ENCODE assay signal across 23 cellular contexts in the genomic region with DNA sequence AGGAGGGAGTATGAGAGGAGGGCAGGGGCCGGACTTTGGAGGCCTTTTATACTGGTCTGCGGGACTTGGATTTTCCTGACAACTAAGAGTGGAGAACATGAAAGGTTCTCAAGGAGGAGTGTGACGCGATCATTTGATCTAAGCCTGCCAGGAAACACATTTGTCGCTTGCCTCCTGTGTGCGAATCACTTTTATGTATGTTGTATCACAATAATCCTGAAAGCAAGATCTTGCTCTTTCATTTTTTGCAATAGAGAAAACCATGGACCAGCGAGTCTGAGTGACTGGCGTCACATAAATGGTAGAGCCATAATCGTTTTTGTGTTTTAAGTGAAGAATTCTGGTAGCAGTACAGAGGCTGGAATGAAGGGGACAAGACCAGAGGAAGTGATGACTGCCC.
DNase-seq lines count a peak whose midpoint lies in the region; ATAC-seq, FAIRE-seq and TF ChIP-seq lines count a peak whose summit lies in the region.
"Had no signal": no experiment of that assay in that cellular context is flagged by ENCODE, and none has a peak within 500 bp of the region (broad histone marks: within the 10 kb centered on the region; RNA-seq: fewer than 3 reads in every experiment).

No MANE protein-coding gene starts in this region.

- H3K4me3 Mint-ChIP-seq in activated CD4-positive, alpha-beta memory T cell treated with anti-CD3 and anti-CD28 coated beads for 36 hours, result no peak overlapping the region
- H3K4me3 Mint-ChIP-seq: B cell; CD4-positive, alpha-beta T cell; CD8-positive, alpha-beta T cell had no signal

- in situ Hi-C loops in IMR-90 (cut with MboI; ENCODE audit: low sequenced_read_pairs), result no loop called here

- H3K9me3 ChIP-seq in IMR-90 (ENCODE audit: control insufficient read depth, insufficient read depth, low read length) (peaks cover 6% of the 10 kb centered on the region; the same call in 1 of the 2 replicates), esophagus muscularis mucosa (peaks cover 0 to 7% (median 3%) of the 10 kb centered on the region in 4 donors), testis (no peaks in the 10 kb centered on the region)

- ATAC-seq in IMR-90 (ENCODE audit: low read depth), result no peak
- ATAC-seq: A549; CD8-positive, alpha-beta T cell; GM12878 had no signal

- no peak overlapping the region for H2AK9ac ChIP-seq in IMR-90 (replicated peaks; ENCODE audit: low read depth, low read length, poor library complexity)

- H3K18ac ChIP-seq in IMR-90 (ENCODE audit: low read depth, low read length), result no peak overlapping the region

- no peak overlapping the region for H3K23ac ChIP-seq in IMR-90 (ENCODE audit: low read depth, low read length)

- no peak for FAIRE-seq in urothelium cell line (lab: Jason Lieb, UNC)
- FAIRE-seq: A549, GM12878, GM12892, GM18507 had no signal

- H3K9ac ChIP-seq in IMR-90 (ENCODE audit: low read depth, low read length), result no peak overlapping the region
- H3K9ac ChIP-seq: BLaER1 treated with 17β-estradiol and CSF1 and Interleukin-3, amounts not matched to agents 10 nM and 100 nM had no signal

- POLR2A ChIA-PET in IMR-90 (lab: Charles Lee; ENCODE audit: unreplicated experiment), result no interaction called here
- POLR2A ChIA-PET in activated CD4-positive, alpha-beta memory T cell treated with anti-CD3 and anti-CD28 coated beads for 36 hours (lab: Charles Lee), result no interaction called here

- DNase-seq in IMR-90 (no peak), esophagus muscularis mucosa (ENCODE audit: extremely low spot score) (peak; percentile 19), testis (no peak), urothelium cell line (ENCODE audit: low spot score) (no peak), 8988T (no peak)
- DNase-seq in activated CD4-positive, alpha-beta memory T cell treated with anti-CD3 and anti-CD28 coated beads for 36 hours, result no peak
- DNase-seq: AML-193; CD4-positive, alpha-beta T cell; DMS 273 treated with DMSO at 0.1 percent for 48 hours; DMS153; DMS53; DMS79; DND-41; EL; GDM1 had no signal

- H2BK20ac ChIP-seq in IMR-90 (ENCODE audit: low read depth, low read length), result peak overlapping the region; percentile 86

- H3K4me2 ChIP-seq in IMR-90 (ENCODE audit: low read depth, low read length), result no peak overlapping the region
- H3K4me2 ChIP-seq: A549; BLaER1 treated with 17β-estradiol and CSF1 and Interleukin-3, amounts not matched to agents 10 nM and 100 nM had no signal

- peak overlapping the region; percentile 99; the same call in 2 of the 3 replicates for H2BK15ac ChIP-seq in IMR-90 (ENCODE audit: low read depth, low read length)

- TF ChIP-seq EP300 in esophagus muscularis mucosa (IDR thresholded peaks at IDR 0.05), result no peak

- H3K4me1 Mint-ChIP-seq in activated CD4-positive, alpha-beta memory T cell treated with anti-CD3 and anti-CD28 coated beads for 36 hours (ENCODE audit: low read depth), result peaks cover 6% of the 10 kb centered on the region
- H3K4me1 Mint-ChIP-seq: B cell had no signal

- H3K27ac ChIP-seq in IMR-90 (ENCODE audit: insufficient read depth, low read length), result no peak overlapping the region
- H3K27ac ChIP-seq in esophagus muscularis mucosa (replicated peaks in 1 of 4), result no peak overlapping the region
- H3K27ac ChIP-seq in testis, result peak overlapping the region; percentile 56 to 79
- H3K27ac ChIP-seq: A549; BLaER1 treated with 17β-estradiol and CSF1 and Interleukin-3, amounts not matched to agents 10 nM and 100 nM; C4-2B had no signal

- H3K9me1 ChIP-seq in IMR-90 (ENCODE audit: insufficient read depth, low read length), result peaks cover 39% of the 10 kb centered on the region

- H2BK5ac ChIP-seq in IMR-90 (ENCODE audit: low read depth, low read length, poor library complexity, severe bottlenecking), result no peak overlapping the region

- intact Hi-C loops in IMR-90 (cut with micrococcal nuclease) (loop anchor here (5.0 kb wide), 1 partner anchor 48 kb away; no protein-coding TSS in a partner anchor), esophagus muscularis mucosa (cut with DNase I) (no loop called here), testis (cut with DNase I; ENCODE audit: low total_unique reads) (no loop called here)
- intact Hi-C loops in activated CD4-positive, alpha-beta memory T cell treated with anti-CD3 and anti-CD28 coated beads for 36 hours (cut with micrococcal nuclease), result no loop called here

- no peak overlapping the region for H2AFZ ChIP-seq in IMR-90 (replicated peaks; ENCODE audit: low read length, poor library complexity)

- dilution Hi-C loops in IMR-90 (cut with HindIII; ENCODE audit: low sequenced_read_pairs, unreplicated experiment), result no loop called here

- no peak for TF ChIP-seq POLR2A in IMR-90 (IDR thresholded peaks at IDR 0.05; ENCODE audit: low read depth, low read length)
- no peak for TF ChIP-seq POLR2A in esophagus muscularis mucosa (IDR thresholded peaks at IDR 0.05; ENCODE audit: low read depth)
- no peak for TF ChIP-seq POLR2A in testis (IDR thresholded peaks at IDR 0.05)

- no peaks in the 10 kb centered on the region for H4K20me1 ChIP-seq in IMR-90 (ENCODE audit: insufficient read depth, low read length)
- H4K20me1 ChIP-seq: BLaER1 treated with 17β-estradiol and CSF1 and Interleukin-3, amounts not matched to agents 10 nM and 100 nM had no signal

- no peak overlapping the region for H4K5ac ChIP-seq in IMR-90 (ENCODE audit: low read depth, low read length)

- peaks cover 15 to 45% of the 10 kb centered on the region in 2 experiments for H3K79me1 ChIP-seq in IMR-90 (ENCODE audit: low read depth in 1 of 2, low read length in 2 of 2)

- peak overlapping the region; percentile 88; the same call in 1 of the 2 replicates for H2AK5ac ChIP-seq in IMR-90 (ENCODE audit: low read depth, low read length)

- H4K91ac ChIP-seq in IMR-90 (ENCODE audit: insufficient read depth, low read depth, low read length), result peak overlapping the region; percentile 80

- peak overlapping the region; percentile 92 for H2BK120ac ChIP-seq in IMR-90 (ENCODE audit: low read depth, low read length)

- H3K4ac ChIP-seq in IMR-90 (ENCODE audit: low read depth, low read length), result peak overlapping the region; percentile 69

- no peak for TF ChIP-seq RAD21 in IMR-90 (IDR thresholded peaks at IDR 0.05; ENCODE audit: low read length)

- 100% methylated on average over 3 of the region's 9 CpGs; no CpG with 5 or more reads in 1 of the 2 experiments for WGBS in IMR-90 (ENCODE audit: extremely low coverage in 2 of 2, insufficient read length in 1 of 2), 2 experiments
- WGBS in esophagus muscularis mucosa, result 95% methylated on average over 9 of the region's 9 CpGs
- WGBS in testis, 2 donors, result 93 to 95% methylated on average over 9 of the region's 9 CpGs

- no peak overlapping the region for H3K27ac Mint-ChIP-seq in activated CD4-positive, alpha-beta memory T cell treated with anti-CD3 and anti-CD28 coated beads for 36 hours
- H3K27ac Mint-ChIP-seq: B cell; CD4-positive, alpha-beta T cell; CD8-positive, alpha-beta T cell had no signal

- CTCF ChIA-PET in IMR-90 (lab: Yijun Ruan, JAX), result interaction anchor here (2.4 kb wide), 1 partner anchor 49 kb away, joined by 5 read pairs; no protein-coding TSS in a partner anchor
- CTCF ChIA-PET in activated CD4-positive, alpha-beta memory T cell treated with anti-CD3 and anti-CD28 coated beads for 36 hours (lab: Charles Lee), result no interaction called here

- peak overlapping the region; percentile 65 for H3K14ac ChIP-seq in IMR-90 (replicated peaks; ENCODE audit: low read depth, low read length)

- H3K27me3 Mint-ChIP-seq in activated CD4-positive, alpha-beta memory T cell treated with anti-CD3 and anti-CD28 coated beads for 36 hours, result peaks cover 7% of the 10 kb centered on the region

- H3K4me3 ChIP-seq in IMR-90 (ENCODE audit: insufficient read depth, low read depth, low read length) (no peak overlapping the region), esophagus muscularis mucosa (no peak overlapping the region), testis (no peak overlapping the region)
- H3K4me3 ChIP-seq: A549; BLaER1 treated with 17β-estradiol and CSF1 and Interleukin-3, amounts not matched to agents 10 nM and 100 nM; GM12878 had no signal

- H4K8ac ChIP-seq in IMR-90 (ENCODE audit: low read depth in 2 of 2, low read length in 2 of 2), result peak overlapping the region; percentile 24 to 33; a peak in 1 of 4 replicates

- peaks cover 12% of the 10 kb centered on the region; the same call in 1 of the 2 replicates for H3K36me3 ChIP-seq in IMR-90 (ENCODE audit: control insufficient read depth, insufficient read depth, low read length)
- peaks cover 0 to 3% (median 0%) of the 10 kb centered on the region in 4 donors for H3K36me3 ChIP-seq in esophagus muscularis mucosa
- H3K36me3 ChIP-seq in testis (ENCODE audit: low read depth, missing control alignments), result no peaks in the 10 kb centered on the region

- no peak for TF ChIP-seq CTCF in IMR-90 (conservative IDR thresholded peaks at IDR 0.05; ENCODE audit: low read depth, low read length)
- TF ChIP-seq CTCF in esophagus muscularis mucosa (IDR thresholded peaks at IDR 0.05), result no peak
- TF ChIP-seq CTCF in testis (IDR thresholded peaks at IDR 0.05), result no peak

- H3K36me3 Mint-ChIP-seq in activated CD4-positive, alpha-beta memory T cell treated with anti-CD3 and anti-CD28 coated beads for 36 hours, result no peaks in the 10 kb centered on the region
- H3K36me3 Mint-ChIP-seq: CD8-positive, alpha-beta T cell had no signal

- H3K27me3 ChIP-seq in IMR-90 (ENCODE audit: control insufficient read depth, insufficient read depth, low read length) (no peaks in the 10 kb centered on the region), esophagus muscularis mucosa (no peaks in the 10 kb centered on the region), testis (no peaks in the 10 kb centered on the region)
- H3K27me3 ChIP-seq: BLaER1 treated with 17β-estradiol and CSF1 and Interleukin-3, amounts not matched to agents 10 nM and 100 nM had no signal

- BruUV-seq in IMR-90 (replicated peaks; lab: Mats Ljungman, UMichigan), result no TSS peak

- H3K4me1 ChIP-seq in IMR-90 (ENCODE audit: control insufficient read depth, insufficient read depth, low read length), result peaks cover 26% of the 10 kb centered on the region
- peaks cover 7 to 49% (median 33%) of the 10 kb centered on the region in 4 donors for H3K4me1 ChIP-seq in esophagus muscularis mucosa
- peaks cover 34% of the 10 kb centered on the region for H3K4me1 ChIP-seq in testis

- no peaks in the 10 kb centered on the region for H3K9me3 Mint-ChIP-seq in activated CD4-positive, alpha-beta memory T cell treated with anti-CD3 and anti-CD28 coated beads for 36 hours
- H3K9me3 Mint-ChIP-seq: CD4-positive, alpha-beta T cell; CD8-positive, alpha-beta T cell had no signal

- H3K56ac ChIP-seq in IMR-90 (ENCODE audit: extremely low read depth, insufficient read depth, low read length), result no peak overlapping the region

TF ChIP-seq in IMR-90, 13 proteins besides CTCF, POLR2A, EP300 and RAD21 (continues in another document):
- TF ChIP-seq FOS (IDR thresholded peaks at IDR 0.05; ENCODE audit: low read depth, low read length) (no peak), NFE2L2 (IDR thresholded peaks at IDR 0.05; ENCODE audit: low read depth, low read length) (no peak), CHD1 (IDR thresholded peaks at IDR 0.05; ENCODE audit: low read depth, low read length) (no peak), RFX5 (IDR thresholded peaks at IDR 0.05; ENCODE audit: low read depth, low read length) (no peak), CEBPB (IDR thresholded peaks at IDR 0.05; ENCODE audit: low read depth, low read length) (no peak), MXI1 (IDR thresholded peaks at IDR 0.05; ENCODE audit: borderline replicate concordance, low read depth, low read length) (no peak), RCOR1 (IDR thresholded peaks at IDR 0.05; ENCODE audit: insufficient replicate concordance, low read length) (no peak)

Comparison
In these comparisons a context has a peak if more than half of its experiments do, and no peak if none do; other contexts are left out.
1. H3K27ac ChIP-seq: peak in testis (2 of 2); none in IMR-90 (single experiment) and esophagus muscularis mucosa (0 of 4).